In the genomic region with DNA sequence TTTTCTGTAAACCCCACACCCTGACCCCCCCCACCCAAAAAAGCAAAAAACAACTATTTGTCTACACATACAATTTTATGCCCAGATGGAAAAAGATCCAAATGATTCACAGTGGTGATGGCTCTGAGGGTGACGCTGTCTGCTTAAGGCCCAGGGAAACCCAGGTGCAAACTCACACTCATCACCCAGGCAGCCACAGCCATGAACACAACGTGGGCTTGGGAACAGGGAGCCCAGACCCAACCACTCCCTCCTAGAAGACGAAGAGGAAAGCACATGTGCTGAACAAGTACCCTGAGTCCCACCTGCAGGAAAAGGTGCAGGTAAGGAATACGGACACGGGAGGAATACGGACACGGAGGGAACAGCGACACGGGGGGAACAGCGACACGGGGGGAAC, we compare ENCODE assay signal across 22 cellular contexts. TPM values are rescaled to one million over a fixed set of nuclear protein-coding genes. Genes with fewer than 3 reads are reported as not detected.
A peak's percentile ranks its signal among the peaks of the same experiment; 100 is the strongest.
DNase-seq lines count a peak whose midpoint lies in the region; ATAC-seq and TF ChIP-seq lines count a peak whose summit lies in the region.
"Had no signal": no experiment of that assay in that cellular context is flagged by ENCODE, and none has a peak within 500 bp of the region (broad histone marks: within the 10 kb centered on the region; RNA-seq: fewer than 3 reads in every experiment).

No MANE protein-coding gene starts in this region.

- no peak overlapping the region for H2AK5ac ChIP-seq in H9 (ENCODE audit: insufficient read length, low read length)

- H3K4me2 ChIP-seq in H9 (ENCODE audit: insufficient read depth, insufficient read length, low read length): no peak overlapping the region
- H3K4me2 ChIP-seq in osteoblast (ENCODE audit: insufficient read depth, low read length): no peak overlapping the region
- H3K4me2 ChIP-seq: A549; BLaER1 treated with 17β-estradiol and CSF1 and Interleukin-3, amounts not matched to agents 10 nM and 100 nM had no signal

- H4K91ac ChIP-seq in H9 (ENCODE audit: insufficient read length, low read depth, low read length): no peak overlapping the region

- H4K5ac ChIP-seq in H9 (ENCODE audit: insufficient read length, low read depth, low read length): no peak overlapping the region

- H3K36me3 Mint-ChIP-seq in Calu3 (ENCODE audit: insufficient read depth, unreplicated experiment) (peaks cover 71% of the 10 kb centered on the region), H9 (ENCODE audit: insufficient read depth in 1 of 3, low read depth in 3 of 3) (peaks cover 27 to 47% (median 42%) of the 10 kb centered on the region in 3 experiments)
- peaks cover 33% of the 10 kb centered on the region for H3K36me3 Mint-ChIP-seq in CD8-positive, alpha-beta T cell

- no peak overlapping the region for H2BK15ac ChIP-seq in H9 (ENCODE audit: low read depth, low read length)

- H3K27ac Mint-ChIP-seq in Calu3 (ENCODE audit: unreplicated experiment): peak overlapping the region; percentile 62
- H3K27ac Mint-ChIP-seq in H9: peak overlapping the region; percentile 53 to 94 (median 73); a peak in 5 of 7 replicates
- H3K27ac Mint-ChIP-seq in CD8-positive, alpha-beta T cell: no peak overlapping the region
- H3K27ac Mint-ChIP-seq: CD14-positive monocyte; CD4-positive, alpha-beta T cell had no signal

- DNase-seq in Calu3 (no peak), H9 (no peak), erythroblast (lab: John Stamatoyannopoulos, UW) (no peak), osteoblast (ENCODE audit: insufficient read length, low spot score, missing footprints) (peak; percentile 50)
- no peak for DNase-seq in CD8-positive, alpha-beta T cell
- DNase-seq: 8988T; ACHN; AML-193; BE2C; CD4-positive, alpha-beta T cell; COR-L47; DMS153; DND-41; GM23248; HCEC 1CT had no signal

- no peak overlapping the region for H2BK12ac ChIP-seq in H9 (ENCODE audit: insufficient read length, low read depth, low read length)

- H3K23me2 ChIP-seq in H9 (ENCODE audit: insufficient read length, low read depth, low read length, poor library complexity, severe bottlenecking): peaks cover 5% of the 10 kb centered on the region

- H3K4me1 Mint-ChIP-seq in Calu3 (ENCODE audit: low read depth, unreplicated experiment): no peaks in the 10 kb centered on the region
- no peaks in the 10 kb centered on the region for H3K4me1 Mint-ChIP-seq in H9
- H3K4me1 Mint-ChIP-seq in CD8-positive, alpha-beta T cell (ENCODE audit: low read depth): peaks cover 7% of the 10 kb centered on the region
- H3K4me1 Mint-ChIP-seq: CD14-positive monocyte had no signal

- intact Hi-C loops in Calu3 (cut with micrococcal nuclease; ENCODE audit: unreplicated experiment): no loop called here
- intact Hi-C loops in CD8-positive, alpha-beta T cell (cut with DNase I, micrococcal nuclease): no loop called here

- no peak overlapping the region for H3K56ac ChIP-seq in H9 (ENCODE audit: insufficient read length, low read depth, low read length)

- H4K20me1 ChIP-seq in H9 (ENCODE audit: control insufficient read depth, insufficient read depth, insufficient read length) (no peaks in the 10 kb centered on the region), osteoblast (ENCODE audit: insufficient read depth, low read length) (peaks cover 26% of the 10 kb centered on the region)

- H3K27me3 Mint-ChIP-seq in Calu3 (ENCODE audit: unreplicated experiment) (no peaks in the 10 kb centered on the region), H9 (ENCODE audit: low read depth) (peaks cover 4% of the 10 kb centered on the region)
- H3K27me3 Mint-ChIP-seq in CD8-positive, alpha-beta T cell (ENCODE audit: low read depth): no peaks in the 10 kb centered on the region
- H3K27me3 Mint-ChIP-seq: CD4-positive, alpha-beta T cell had no signal

- H3K18ac ChIP-seq in H9 (ENCODE audit: insufficient read length, low read depth, low read length): no peak overlapping the region

- no TSS peak for BruUV-seq in Calu3 (replicated peaks; lab: Mats Ljungman, UMichigan)

- H3K27me3 ChIP-seq in H9 (ENCODE audit: insufficient read depth, low read length): no peaks in the 10 kb centered on the region
- H3K27me3 ChIP-seq in osteoblast (ENCODE audit: insufficient read depth, low read length): no peaks in the 10 kb centered on the region
- H3K27me3 ChIP-seq in CD8-positive, alpha-beta T cell (ENCODE audit: insufficient read depth, low read length): no peaks in the 10 kb centered on the region

- no peak overlapping the region for H2BK5ac ChIP-seq in H9 (ENCODE audit: insufficient read length, low read length)

- POLR2A ChIA-PET in CD8-positive, alpha-beta T cell (lab: Charles Lee): no interaction called here

- ATAC-seq in HG03469 (IDR thresholded peaks at IDR 0.05; ENCODE audit: unreplicated experiment) (no peak), HG03175 (IDR thresholded peaks at IDR 0.05; ENCODE audit: unreplicated experiment) (no peak)
- no peak for ATAC-seq in CD8-positive, alpha-beta T cell
- ATAC-seq: A549, GM12878 had no signal

- H3K4ac ChIP-seq in H9 (ENCODE audit: low read depth, low read length): no peak overlapping the region

- H3K79me2 ChIP-seq in H9 (ENCODE audit: insufficient read depth, low read length) (no peaks in the 10 kb centered on the region), osteoblast (ENCODE audit: insufficient read depth, low read length) (no peaks in the 10 kb centered on the region)

- no peak overlapping the region for H3K9ac ChIP-seq in H9 (ENCODE audit: extremely low read depth, insufficient read length, low read length)
- H3K9ac ChIP-seq: BLaER1 treated with 17β-estradiol and CSF1 and Interleukin-3, amounts not matched to agents 10 nM and 100 nM; GM23248 had no signal

- H3K27ac ChIP-seq in H9 (ENCODE audit: insufficient read length, low read depth, low read length) (no peak overlapping the region), osteoblast (ENCODE audit: low read depth, low read length) (no peak overlapping the region)
- H3K27ac ChIP-seq in CD8-positive, alpha-beta T cell (ENCODE audit: low read depth, low read length): no peak overlapping the region
- H3K27ac ChIP-seq: A549; BLaER1 treated with 17β-estradiol and CSF1 and Interleukin-3, amounts not matched to agents 10 nM and 100 nM; GM23248 had no signal

- H3K4me3 ChIP-seq in osteoblast (ENCODE audit: insufficient read depth, low read length): no peak overlapping the region
- no peak overlapping the region for H3K4me3 ChIP-seq in CD8-positive, alpha-beta T cell (ENCODE audit: low read depth, low read length)
- H3K4me3 ChIP-seq: A549; BLaER1 treated with 17β-estradiol and CSF1 and Interleukin-3, amounts not matched to agents 10 nM and 100 nM; GM12878; GM23248 had no signal

- no peaks in the 10 kb centered on the region for H3K79me1 ChIP-seq in H9 (ENCODE audit: insufficient read depth, low read depth, low read length, poor library complexity, severe bottlenecking)

- CTCF ChIA-PET in Calu3 (lab: Charles Lee): no interaction called here
- CTCF ChIA-PET in CD8-positive, alpha-beta T cell (lab: Charles Lee): interaction anchor here (1.7 kb wide), 1 partner anchor 120 kb away, joined by 6 read pairs; no protein-coding TSS in a partner anchor

- no peak overlapping the region for H3K23ac ChIP-seq in H9 (ENCODE audit: insufficient read length, low read depth, low read length)

- no peak for TF ChIP-seq CTCF in Calu3 (IDR thresholded peaks at IDR 0.05; ENCODE audit: unreplicated experiment)
- no peak for TF ChIP-seq CTCF in H9 (conservative IDR thresholded peaks at IDR 0.05)
- no peak for TF ChIP-seq CTCF in osteoblast (IDR thresholded peaks at IDR 0.05; ENCODE audit: extremely low read depth, low read depth, low read length)
- TF ChIP-seq CTCF in CD8-positive, alpha-beta T cell (IDR thresholded peaks at IDR 0.05): no peak

- peaks cover 39% of the 10 kb centered on the region for H3K36me3 ChIP-seq in osteoblast (ENCODE audit: insufficient read depth, low read length)
- peaks cover 22% of the 10 kb centered on the region for H3K36me3 ChIP-seq in CD8-positive, alpha-beta T cell (ENCODE audit: insufficient read depth, low read length)

- no peak overlapping the region for H4K8ac ChIP-seq in H9 (replicated peaks; ENCODE audit: insufficient read length, low read depth, low read length)

- H3K14ac ChIP-seq in H9 (ENCODE audit: insufficient read depth, low read length): no peak overlapping the region

- no peak overlapping the region for H2BK120ac ChIP-seq in H9 (ENCODE audit: low read depth, low read length, poor library complexity, severe bottlenecking)

- WGBS in H9 (ENCODE audit: extremely low coverage, insufficient read length, low lambda C conversion rate): no CpG with 5 or more reads among the region's 11 CpGs

- no peak overlapping the region for H3K4me3 Mint-ChIP-seq in Calu3 (ENCODE audit: low read depth, unreplicated experiment)
- no peak overlapping the region for H3K4me3 Mint-ChIP-seq in H9
- H3K4me3 Mint-ChIP-seq in CD8-positive, alpha-beta T cell: no peak overlapping the region
- H3K4me3 Mint-ChIP-seq: CD14-positive monocyte; CD4-positive, alpha-beta T cell had no signal

- no peak overlapping the region for H2BK20ac ChIP-seq in H9 (ENCODE audit: low read depth, low read length, poor library complexity, severe bottlenecking)

- H2AFZ ChIP-seq in H9 (ENCODE audit: low read length) (no peak overlapping the region), osteoblast (ENCODE audit: low read length) (no peak overlapping the region)
- H2AFZ ChIP-seq: GM23248 had no signal

- no peak overlapping the region for H3T11ph ChIP-seq in H9 (ENCODE audit: low read length)

- TF ChIP-seq POLR2A in erythroblast (IDR thresholded peaks at IDR 0.05; ENCODE audit: low read length): peak; percentile 4

- H3K9me3 Mint-ChIP-seq in Calu3 (ENCODE audit: low read depth, unreplicated experiment) (no peaks in the 10 kb centered on the region), H9 (no peaks in the 10 kb centered on the region; a peak in 1 of 5 replicates)
- H3K9me3 Mint-ChIP-seq in CD8-positive, alpha-beta T cell: no peaks in the 10 kb centered on the region
- H3K9me3 Mint-ChIP-seq: CD4-positive, alpha-beta T cell had no signal

- H3K9me3 ChIP-seq in H9 (ENCODE audit: control insufficient read depth, low read depth, low read length) (no peaks in the 10 kb centered on the region), osteoblast (ENCODE audit: low read depth, low read length) (no peaks in the 10 kb centered on the region)
- no peaks in the 10 kb centered on the region for H3K9me3 ChIP-seq in CD8-positive, alpha-beta T cell (ENCODE audit: low read length)
- H3K9me3 ChIP-seq: A549; BE2C; BLaER1 treated with 17β-estradiol and CSF1 and Interleukin-3, amounts not matched to agents 10 nM and 100 nM had no signal

- H3K4me1 ChIP-seq in H9 (ENCODE audit: insufficient read depth, low read length) (no peaks in the 10 kb centered on the region), osteoblast (ENCODE audit: insufficient read depth, low read length) (peaks cover 6% of the 10 kb centered on the region)
- H3K4me1 ChIP-seq in CD8-positive, alpha-beta T cell (ENCODE audit: insufficient read depth, low read length): peaks cover 7% of the 10 kb centered on the region

RNA-seq across cellular contexts. Expression of gene HBQ1, which starts 5.4 kb away (rescaled TPM):
- not detected in 2 replicates for total RNA-seq in Calu3 (2022)
- total RNA-seq in H9 (2021): 3.5 and 4.4 TPM in 2 replicates
- not detected in 2 replicates for total RNA-seq in osteoblast
- not detected for total RNA-seq in CD8-positive, alpha-beta T cell
- total RNA-seq: CD4-positive, alpha-beta T cell; GM12878; GM23248; H4 had no signal

RNA-seq across cellular contexts. Expression of gene HBA1, which starts 9.2 kb away (rescaled TPM):
- total RNA-seq in Calu3 (2022) (not detected in 2 replicates), H9 (2021) (2.0 and 7.2 TPM in 2 replicates), osteoblast (not detected in 2 replicates)
- total RNA-seq in CD8-positive, alpha-beta T cell: under 1 TPM in 1 of 2 experiments, not detected in 1; 0.68 TPM
- total RNA-seq: CD4-positive, alpha-beta T cell; GM23248; H4 had no signal

RNA-seq across cellular contexts. Expression of gene HBA2, which starts 13.0 kb away (rescaled TPM):
- total RNA-seq in Calu3 (2022): not detected in 2 replicates
- total RNA-seq in H9 (2021): 4.3 TPM in 1 of 2 replicates, not detected in the other
- total RNA-seq in osteoblast: not detected in 2 replicates
- not detected for total RNA-seq in CD8-positive, alpha-beta T cell
- total RNA-seq: CD4-positive, alpha-beta T cell; GM23248 had no signal

RNA-seq across cellular contexts. Expression of gene HBM, which starts 19.9 kb away (rescaled TPM):
- not detected in 2 replicates for total RNA-seq in Calu3 (2022)
- not detected in 2 replicates for total RNA-seq in H9 (2021)
- total RNA-seq in osteoblast: not detected in 2 replicates
- total RNA-seq in CD8-positive, alpha-beta T cell: not detected
- total RNA-seq: CD4-positive, alpha-beta T cell; GM12878; GM23248; H4 had no signal

RNA-seq across cellular contexts. Expression of gene HBZ, which starts 33.2 kb away (rescaled TPM):
- total RNA-seq in Calu3 (2022) (not detected in 2 replicates), H9 (2021) (not detected in 2 replicates), osteoblast (not detected in 2 replicates)
- total RNA-seq in CD8-positive, alpha-beta T cell: not detected
- total RNA-seq: CD4-positive, alpha-beta T cell; GM23248; H4 had no signal
